ENCODE assay signal across 15 cellular contexts in the genomic region with DNA sequence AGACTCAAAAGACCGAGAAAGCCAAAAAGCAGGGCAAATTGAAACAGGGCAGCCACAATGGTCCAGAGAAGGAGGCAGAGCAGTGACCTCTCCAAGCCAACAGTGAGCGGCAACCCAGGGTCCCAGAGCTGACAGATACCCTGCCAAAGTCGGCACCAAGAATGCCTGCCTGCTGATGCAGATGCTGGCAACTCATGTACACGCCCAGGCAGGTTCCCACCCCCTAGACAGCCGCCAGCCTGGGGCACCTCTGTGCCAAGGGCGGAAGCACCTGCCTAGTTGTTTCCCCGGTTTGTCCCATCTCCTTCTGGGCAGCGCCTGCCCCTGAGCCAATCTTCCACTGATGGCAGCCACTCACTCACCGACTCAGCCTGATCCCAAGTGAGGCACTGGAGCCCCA. TPM values are rescaled to one million over a fixed set of nuclear protein-coding genes. Genes with fewer than 3 reads are reported as not detected.
DNase-seq lines count a peak whose midpoint lies in the region; ATAC-seq and TF ChIP-seq lines count a peak whose summit lies in the region.
"Had no signal": no experiment of that assay in that cellular context is flagged by ENCODE, and none has a peak within 500 bp of the region (broad histone marks: within the 10 kb centered on the region; RNA-seq: fewer than 3 reads in every experiment).

No MANE protein-coding gene starts in this region.

- peaks cover 24% of the 10 kb centered on the region for H3K4me1 Mint-ChIP-seq in GM23338
- H3K4me1 Mint-ChIP-seq in WTC11: peaks cover 27% of the 10 kb centered on the region
- peaks cover 16% of the 10 kb centered on the region for H3K4me1 Mint-ChIP-seq in CD4-positive, alpha-beta T cell (ENCODE audit: low read depth)
- H3K4me1 Mint-ChIP-seq: activated B cell treated with CpG ODN at 0.5 μM for 24 hours had no signal

- DNase-seq in GM23338 (ENCODE audit: low spot score) (no peak), WTC11 (ENCODE audit: low spot score) (no peak), cardiac septum (ENCODE audit: low spot score) (peak; percentile 77), osteoblast (ENCODE audit: insufficient read length, low spot score, missing footprints) (peak; percentile 36), HAP-1 (ENCODE audit: low spot score in 2 of 2) (no peak), GM10266 (ENCODE audit: extremely low spot score) (no peak)
- DNase-seq in CD4-positive, alpha-beta T cell: no peak
- DNase-seq: activated B cell treated with CpG ODN at 0.5 μM for 24 hours, activated T-cell treated with anti-CD3 and anti-CD28 coated beads for 4 hours, DND-41, dorsolateral prefrontal cortex, foreskin fibroblast, NCI-H1930 had no signal

- H3K27me3 Mint-ChIP-seq in GM23338 (ENCODE audit: insufficient read depth, low read depth, poor library complexity) (peaks cover 7% of the 10 kb centered on the region), WTC11 (ENCODE audit: low read depth) (no peaks in the 10 kb centered on the region)
- H3K27me3 Mint-ChIP-seq in CD4-positive, alpha-beta T cell: no peaks in the 10 kb centered on the region
- H3K27me3 Mint-ChIP-seq: activated B cell treated with CpG ODN at 0.5 μM for 24 hours had no signal

- H3K4me3 Mint-ChIP-seq in GM23338 (no peak overlapping the region), WTC11 (no peak overlapping the region)
- H3K4me3 Mint-ChIP-seq in CD4-positive, alpha-beta T cell: no peak overlapping the region
- H3K4me3 Mint-ChIP-seq: activated B cell treated with CpG ODN at 0.5 μM for 24 hours had no signal

- H3K27ac ChIP-seq in GM23338 (ENCODE audit: low read depth) (no peak overlapping the region), osteoblast (ENCODE audit: low read depth, low read length) (peak overlapping the region; percentile 38)
- no peak overlapping the region for H3K27ac ChIP-seq in CD4-positive, alpha-beta T cell (ENCODE audit: low read depth, low read length)

- H2AFZ ChIP-seq in GM23338 (no peak overlapping the region), osteoblast (ENCODE audit: low read length) (no peak overlapping the region)

- CTCF ChIA-PET in WTC11 (lab: Charles Lee): interaction anchor here (0.9 kb wide), 1 partner anchor 13 kb away, joined by 3 read pairs; no protein-coding TSS in a partner anchor
- CTCF ChIA-PET in CD4-positive, alpha-beta T cell (lab: Charles Lee): no interaction called here

- H3K4me3 ChIP-seq in GM23338 (no peak overlapping the region), osteoblast (ENCODE audit: insufficient read depth, low read length) (no peak overlapping the region), HAP-1 (no peak overlapping the region)
- H3K4me3 ChIP-seq: dorsolateral prefrontal cortex, GM12878 had no signal

- H3K4me2 ChIP-seq in GM23338 (no peak overlapping the region), osteoblast (ENCODE audit: insufficient read depth, low read length) (no peak overlapping the region)

- no peak for TF ChIP-seq CTCF in GM23338 (conservative IDR thresholded peaks at IDR 0.05; ENCODE audit: low read depth in 2 of 2)
- no peak for TF ChIP-seq CTCF in WTC11 (IDR thresholded peaks at IDR 0.05)
- TF ChIP-seq CTCF in osteoblast (IDR thresholded peaks at IDR 0.05; ENCODE audit: extremely low read depth, low read depth, low read length): no peak
- no peak for TF ChIP-seq CTCF in CD4-positive, alpha-beta T cell (IDR thresholded peaks at IDR 0.05)
- no peak for TF ChIP-seq CTCF in GM10266 (IDR thresholded peaks at IDR 0.05; ENCODE audit: control insufficient read depth, insufficient read depth, low read depth, missing control alignments)

- H4K20me1 ChIP-seq in GM23338 (replicated peaks; ENCODE audit: insufficient read depth) (peaks cover 13% of the 10 kb centered on the region), osteoblast (ENCODE audit: insufficient read depth, low read length) (peaks cover 28% of the 10 kb centered on the region)

- H3K27ac Mint-ChIP-seq in GM23338: peak overlapping the region; percentile 71
- peak overlapping the region; percentile 86 for H3K27ac Mint-ChIP-seq in WTC11
- H3K27ac Mint-ChIP-seq in CD4-positive, alpha-beta T cell: no peak overlapping the region
- H3K27ac Mint-ChIP-seq: activated B cell treated with CpG ODN at 0.5 μM for 24 hours had no signal

- POLR2A ChIA-PET in WTC11 (lab: Charles Lee): no interaction called here
- POLR2A ChIA-PET in CD4-positive, alpha-beta T cell (lab: Charles Lee): no interaction called here

- H3K36me3 Mint-ChIP-seq in GM23338 (ENCODE audit: low read depth) (peaks cover 17% of the 10 kb centered on the region; the same call in 2 of the 3 replicates), WTC11 (peaks cover 15% of the 10 kb centered on the region; the same call in 1 of the 2 replicates)
- no peaks in the 10 kb centered on the region for H3K36me3 Mint-ChIP-seq in CD4-positive, alpha-beta T cell (ENCODE audit: low read depth)

- H3K9me3 ChIP-seq in osteoblast (ENCODE audit: low read depth, low read length) (no peaks in the 10 kb centered on the region), HAP-1 (no peaks in the 10 kb centered on the region)
- H3K9me3 ChIP-seq in CD4-positive, alpha-beta T cell (ENCODE audit: control insufficient read depth, low read length): no peaks in the 10 kb centered on the region

- no peaks in the 10 kb centered on the region for H3K9me2 ChIP-seq in GM23338 (ENCODE audit: insufficient read depth)

- H3K36me3 ChIP-seq in GM23338 (ENCODE audit: insufficient read depth) (no peaks in the 10 kb centered on the region), osteoblast (ENCODE audit: insufficient read depth, low read length) (peaks cover 3% of the 10 kb centered on the region), HAP-1 (replicated peaks) (peaks cover 9% of the 10 kb centered on the region)

- H3K4me1 ChIP-seq in GM23338 (ENCODE audit: insufficient read depth) (no peaks in the 10 kb centered on the region; the same call in 1 of the 2 replicates), osteoblast (ENCODE audit: insufficient read depth, low read length) (peaks cover 21% of the 10 kb centered on the region), HAP-1 (no peaks in the 10 kb centered on the region)

- ATAC-seq in GM23338: no peak
- no peak for ATAC-seq in WTC11
- ATAC-seq in CD4-positive, alpha-beta T cell (ENCODE audit: poor library complexity): no peak
- ATAC-seq in HG02840 (IDR thresholded peaks at IDR 0.05; ENCODE audit: low FRiP score, unreplicated experiment): no peak
- ATAC-seq: GM12878 had no signal

- no peaks in the 10 kb centered on the region for H3K9me3 Mint-ChIP-seq in GM23338
- H3K9me3 Mint-ChIP-seq in WTC11: no peaks in the 10 kb centered on the region
- no peaks in the 10 kb centered on the region for H3K9me3 Mint-ChIP-seq in CD4-positive, alpha-beta T cell
- H3K9me3 Mint-ChIP-seq: activated B cell treated with CpG ODN at 0.5 μM for 24 hours had no signal

- peaks cover 92% of the 10 kb centered on the region for H3K79me2 ChIP-seq in GM23338 (replicated peaks; ENCODE audit: insufficient read depth)
- peaks cover 59% of the 10 kb centered on the region for H3K79me2 ChIP-seq in osteoblast (ENCODE audit: insufficient read depth, low read length)

- no peaks in the 10 kb centered on the region for H3F3A ChIP-seq in GM23338 (replicated peaks; ENCODE audit: low read depth)

- in situ Hi-C loops in HAP-1 (cut with MboI; ENCODE audit: low sequenced_read_pairs): no loop called here

- H3K27me3 ChIP-seq in GM23338 (ENCODE audit: insufficient read depth): no peaks in the 10 kb centered on the region
- no peaks in the 10 kb centered on the region for H3K27me3 ChIP-seq in osteoblast (ENCODE audit: insufficient read depth, low read length)
- H3K27me3 ChIP-seq in CD4-positive, alpha-beta T cell (ENCODE audit: control insufficient read depth, insufficient read depth, low read length): no peaks in the 10 kb centered on the region
- H3K27me3 ChIP-seq in HAP-1 (ENCODE audit: low read depth): no peaks in the 10 kb centered on the region
- H3K27me3 ChIP-seq: dorsolateral prefrontal cortex had no signal

- intact Hi-C loops in cardiac septum (cut with DNase I): no loop called here
- intact Hi-C loops in CD4-positive, alpha-beta T cell (cut with DNase I, micrococcal nuclease): no loop called here

TF ChIP-seq in GM23338, 12 proteins besides CTCF, POLR2A, EP300 and RAD21 (continues in another document):
- no peak for TF ChIP-seq CREB1 (CRISPR knock-in tag; IDR thresholded peaks at IDR 0.05; ENCODE audit: low read depth)

TF ChIP-seq in WTC11, 78 proteins besides CTCF, POLR2A, EP300 and RAD21 (continues in another document):
- TF ChIP-seq, protein P1, sequence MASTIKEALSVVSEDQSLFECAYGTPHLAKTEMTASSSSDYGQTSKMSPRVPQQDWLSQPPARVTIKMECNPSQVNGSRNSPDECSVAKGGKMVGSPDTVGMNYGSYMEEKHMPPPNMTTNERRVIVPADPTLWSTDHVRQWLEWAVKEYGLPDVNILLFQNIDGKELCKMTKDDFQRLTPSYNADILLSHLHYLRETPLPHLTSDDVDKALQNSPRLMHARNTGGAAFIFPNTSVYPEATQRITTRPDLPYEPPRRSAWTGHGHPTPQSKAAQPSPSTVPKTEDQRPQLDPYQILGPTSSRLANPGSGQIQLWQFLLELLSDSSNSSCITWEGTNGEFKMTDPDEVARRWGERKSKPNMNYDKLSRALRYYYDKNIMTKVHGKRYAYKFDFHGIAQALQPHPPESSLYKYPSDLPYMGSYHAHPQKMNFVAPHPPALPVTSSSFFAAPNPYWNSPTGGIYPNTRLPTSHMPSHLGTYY (CRISPR knock-in tag; IDR thresholded peaks at IDR 0.05): no peak
- TF ChIP-seq, protein P2, sequence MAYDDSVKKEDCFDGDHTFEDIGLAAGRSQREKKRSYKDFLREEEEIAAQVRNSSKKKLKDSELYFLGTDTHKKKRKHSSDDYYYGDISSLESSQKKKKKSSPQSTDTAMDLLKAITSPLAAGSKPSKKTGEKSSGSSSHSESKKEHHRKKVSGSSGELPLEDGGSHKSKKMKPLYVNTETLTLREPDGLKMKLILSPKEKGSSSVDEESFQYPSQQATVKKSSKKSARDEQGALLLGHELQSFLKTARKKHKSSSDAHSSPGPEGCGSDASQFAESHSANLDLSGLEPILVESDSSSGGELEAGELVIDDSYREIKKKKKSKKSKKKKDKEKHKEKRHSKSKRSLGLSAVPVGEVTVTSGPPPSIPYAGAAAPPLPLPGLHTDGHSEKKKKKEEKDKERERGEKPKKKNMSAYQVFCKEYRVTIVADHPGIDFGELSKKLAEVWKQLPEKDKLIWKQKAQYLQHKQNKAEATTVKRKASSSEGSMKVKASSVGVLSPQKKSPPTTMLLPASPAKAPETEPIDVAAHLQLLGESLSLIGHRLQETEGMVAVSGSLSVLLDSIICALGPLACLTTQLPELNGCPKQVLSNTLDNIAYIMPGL (CRISPR knock-in tag; IDR thresholded peaks at IDR 0.05): no peak
- TF ChIP-seq SP1 (CRISPR knock-in tag; conservative IDR thresholded peaks at IDR 0.05) (no peak), KAT7 (CRISPR knock-in tag; IDR thresholded peaks at IDR 0.05; ENCODE audit: borderline replicate concordance) (no peak), ZNF121 (CRISPR knock-in tag; IDR thresholded peaks at IDR 0.05) (no peak), ZNF423 (CRISPR knock-in tag; IDR thresholded peaks at IDR 0.05) (no peak)

RNA-seq across cellular contexts. Expression of a gene that starts 22.1 kb away (rescaled TPM):
- 28.5 and 38.3 TPM in 2 replicates for total RNA-seq in GM23338 (2014; rRNA removed; shearing (Covaris generic))
- polyA plus RNA-seq in GM23338 (2016; fragmentation: Nextera tagmentation; extraction: Ambion mirVana): 5.2 and 5.8 TPM in 2 replicates
- total RNA-seq in WTC11 (2021) (14.1 to 15.8 TPM (median 15.0 TPM) in 3 replicates), cardiac septum (5.1 TPM), osteoblast (3.8 and 4.3 TPM in 2 replicates)
- 10 to 100 TPM in 1 of 2 experiments, 1 to 10 TPM in 1; 9.0 to 10.2 TPM for total RNA-seq in CD4-positive, alpha-beta T cell

Comparison
In these comparisons a context has a peak if more than half of its experiments do, and no peak if none do; other contexts are left out.
1. DNase-seq: peak in cardiac septum (single experiment) and osteoblast (single experiment); none in GM23338 (single experiment), WTC11 (single experiment), CD4-positive, alpha-beta T cell (0 of 10), HAP-1 (0 of 2) and GM10266 (single experiment).